ENCODE assay signal across 26 cellular contexts in genomic region chr19:784541-784940, GRCh38. TPM values are rescaled to one million over a fixed set of nuclear protein-coding genes. Genes with fewer than 3 reads are reported as not detected.
A peak's percentile ranks its signal among the peaks of the same experiment; 100 is the strongest.
DNase-seq lines count a peak whose midpoint lies in the region; ATAC-seq, FAIRE-seq and TF ChIP-seq lines count a peak whose summit lies in the region.
"Had no signal": no experiment of that assay in that cellular context is flagged by ENCODE, and none has a peak within 500 bp of the region (broad histone marks: within the 10 kb centered on the region; RNA-seq: fewer than 3 reads in every experiment).

No MANE protein-coding gene starts in this region.

- FAIRE-seq in A549 (lab: Jason Lieb, UNC), result no peak
- FAIRE-seq: A204.1, frontal cortex had no signal

- no peak overlapping the region for H4K8ac ChIP-seq in neuronal stem cell (ENCODE audit: low read depth, low read length)

- H3K27me3 ChIP-seq in PC-3 (ENCODE audit: low read length) (no peaks in the 10 kb centered on the region), neuronal stem cell (ENCODE audit: control insufficient read depth in 3 of 3, insufficient read depth in 3 of 3, low read depth in 1 of 3, low read length in 3 of 3) (no peaks in the 10 kb centered on the region)
- H3K27me3 ChIP-seq: adrenal gland, SJCRH30 had no signal

- H2BK120ac ChIP-seq in neuronal stem cell (ENCODE audit: low read depth, low read length), result no peak overlapping the region

- peak overlapping the region; percentile 42 for H2BK5ac ChIP-seq in neuronal stem cell (ENCODE audit: low read length)

- H3K27ac ChIP-seq in A549 (peak overlapping the region; percentile 98 to 100), PC-3 (ENCODE audit: low read length) (no peak overlapping the region), neuronal stem cell (replicated peaks; ENCODE audit: low read length) (no peak overlapping the region)
- H3K27ac ChIP-seq: HL-60, SJCRH30 had no signal

- DNase-seq in A549 (ENCODE audit: low read depth in 1 of 2, low spot score in 1 of 2), result peak; percentile 0 to 61
- DNase-seq in PC-3, result no peak
- DNase-seq in epithelial cell of esophagus (ENCODE audit: low read depth), result no peak
- DNase-seq in neuronal stem cell (ENCODE audit: low spot score), result no peak
- DNase-seq in cerebellar nuclear complex (lab: John Stamatoyannopoulos, UW), result no peak
- DNase-seq in activated CD4-positive, alpha-beta T cell treated with anti-CD3 and anti-CD28 coated beads for 36 hours, result no peak
- DNase-seq in AG08396 (ENCODE audit: low spot score), result no peak
- DNase-seq: activated gamma-delta T cell; adrenal gland; left cardiac atrium; mucosa of descending colon; NCI-H146; NCI-H774; OCI-M1; retina; SJCRH30; stimulated activated CD8-positive, alpha-beta memory T cell treated with anti-CD3 and anti-CD28 coated beads, Interleukin-4, amount 100 ng/mL, for 48 hours had no signal

- H3K23ac ChIP-seq in neuronal stem cell (ENCODE audit: low read depth, low read length, poor library complexity), result no peak overlapping the region

- no peaks in the 10 kb centered on the region for H3K36me3 Mint-ChIP-seq in activated CD4-positive, alpha-beta T cell treated with anti-CD3 and anti-CD28 coated beads for 36 hours (ENCODE audit: low read depth)

- H3K4ac ChIP-seq in neuronal stem cell (ENCODE audit: low read length), result no peak overlapping the region

- H2AFZ ChIP-seq in PC-3 (ENCODE audit: low read length) (no peak overlapping the region), neuronal stem cell (ENCODE audit: low read length) (no peak overlapping the region)

- H3K4me3 ChIP-seq in A549, result peak overlapping the region; percentile 58
- peak overlapping the region; percentile 75 for H3K4me3 ChIP-seq in PC-3 (ENCODE audit: low read length)
- H3K4me3 ChIP-seq in epithelial cell of esophagus (ENCODE audit: low read length), result peak overlapping the region; percentile 20
- H3K4me3 ChIP-seq in neuronal stem cell (ENCODE audit: low read length in 2 of 2), result no peak overlapping the region
- H3K4me3 ChIP-seq: adrenal gland, mucosa of descending colon, SJCRH30 had no signal

- intact Hi-C loops in PC-3 (cut with micrococcal nuclease), result no loop called here
- intact Hi-C loops in activated CD4-positive, alpha-beta T cell treated with anti-CD3 and anti-CD28 coated beads for 36 hours (cut with DNase I, micrococcal nuclease), result no loop called here

- H2BK12ac ChIP-seq in neuronal stem cell (ENCODE audit: low read length), result peak overlapping the region; percentile 86

- H3K27me3 Mint-ChIP-seq in activated CD4-positive, alpha-beta T cell treated with anti-CD3 and anti-CD28 coated beads for 36 hours, result peaks cover 4% of the 10 kb centered on the region

- H3K4me1 ChIP-seq in A549 (peaks cover 27% of the 10 kb centered on the region), PC-3 (ENCODE audit: insufficient read depth, low read length) (peaks cover 12% of the 10 kb centered on the region; the same call in 1 of the 2 replicates), neuronal stem cell (ENCODE audit: control insufficient read depth in 2 of 2, insufficient read depth in 1 of 2, low read depth in 1 of 2, low read length in 2 of 2) (peaks cover 22% of the 10 kb centered on the region in 2 donors)

- H3K79me1 ChIP-seq in neuronal stem cell (ENCODE audit: low read depth, low read length), result peaks cover 2% of the 10 kb centered on the region

- H3K27ac Mint-ChIP-seq in activated CD4-positive, alpha-beta T cell treated with anti-CD3 and anti-CD28 coated beads for 36 hours, result no peak overlapping the region
- H3K27ac Mint-ChIP-seq: T-helper 1 cell treated with Interleukin-12 subunit alpha and Interleukin-12 subunit beta and Interleukin-4 antibody, amounts not matched to agents 30 μg/mL and 1 μg/mL, for 36 hours had no signal

- peaks cover 2% of the 10 kb centered on the region for H3K4me1 Mint-ChIP-seq in activated CD4-positive, alpha-beta T cell treated with anti-CD3 and anti-CD28 coated beads for 36 hours

- no peak for TF ChIP-seq EP300 in A549 (IDR thresholded peaks at IDR 0.05)

- H3K36me3 ChIP-seq in PC-3 (ENCODE audit: low read depth, low read length) (no peaks in the 10 kb centered on the region), neuronal stem cell (replicated peaks in 1 of 2; ENCODE audit: control insufficient read depth in 2 of 2, insufficient read depth in 2 of 2, low read length in 2 of 2) (no peaks in the 10 kb centered on the region)
- H3K36me3 ChIP-seq: adrenal gland, SJCRH30 had no signal

- peaks cover 52% of the 10 kb centered on the region for H3K79me2 ChIP-seq in PC-3 (ENCODE audit: low read length)

- H4K20me1 ChIP-seq in PC-3 (ENCODE audit: low read length), result no peaks in the 10 kb centered on the region

- POLR2A ChIA-PET in A549 (lab: Yijun Ruan, JAX) (interaction anchor here (2.0 kb wide), 1 partner anchor 32 kb away, joined by 16 read pairs; no protein-coding TSS in a partner anchor), PC-3 (lab: Charles Lee; ENCODE audit: unreplicated experiment) (interaction anchor here (0.6 kb wide), 2 partner anchors 64 to 1073 kb away, joined by 3 to 13 read pairs; no protein-coding TSS in a partner anchor)
- POLR2A ChIA-PET in activated CD4-positive, alpha-beta T cell treated with anti-CD3 and anti-CD28 coated beads for 36 hours (lab: Charles Lee), result no interaction called here

- ATAC-seq in A549 (peak in 1 of 2 experiments; percentile 2; a peak in 1 of 6 replicates), PC-3 (no peak), HG03108 (IDR thresholded peaks at IDR 0.05; ENCODE audit: unreplicated experiment) (no peak)
- ATAC-seq in activated CD4-positive, alpha-beta T cell treated with anti-CD3 and anti-CD28 coated beads for 36 hours, result no peak
- ATAC-seq: esophagus mucosa, left cardiac atrium, mucosa of descending colon had no signal

- CTCF ChIA-PET in A549 (lab: Yijun Ruan, JAX), result interaction anchor here (0.6 to 2.1 kb wide), 3 partner anchors 10 to 460 kb away, joined by 3 to 7 read pairs (median 5); no protein-coding TSS in a partner anchor
- CTCF ChIA-PET in PC-3 (lab: Charles Lee), result no interaction called here
- CTCF ChIA-PET in activated CD4-positive, alpha-beta T cell treated with anti-CD3 and anti-CD28 coated beads for 36 hours (lab: Charles Lee), result no interaction called here

- no peak overlapping the region for H3K4me3 Mint-ChIP-seq in activated CD4-positive, alpha-beta T cell treated with anti-CD3 and anti-CD28 coated beads for 36 hours
- H3K4me3 Mint-ChIP-seq: T-helper 1 cell treated with Interleukin-12 subunit alpha and Interleukin-12 subunit beta and Interleukin-4 antibody, amounts not matched to agents 30 μg/mL and 1 μg/mL, for 36 hours had no signal

- H3K4me2 ChIP-seq in A549 (peak overlapping the region; percentile 74), PC-3 (ENCODE audit: low read length) (peak overlapping the region; percentile 93), neuronal stem cell (ENCODE audit: insufficient read depth, low read length, poor library complexity, severe bottlenecking) (no peak overlapping the region)

- 11% methylated on average over 5 of the region's 13 CpGs for WGBS in A549 (ENCODE audit: missing lambda C conversion rate)
- no CpG with 5 or more reads among the region's 13 CpGs for WGBS in neuronal stem cell (ENCODE audit: extremely low coverage in 2 of 2, insufficient read length in 2 of 2, insufficient replicate concordance in 1 of 2), 2 donors

- TF ChIP-seq RAD21 in A549 (conservative IDR thresholded peaks at IDR 0.05 in 1 of 2, IDR thresholded peaks at IDR 0.05 in 1 of 2), result no peak

- no peak for TF ChIP-seq POLR2A in A549 (IDR thresholded peaks at IDR 0.05; ENCODE audit: low read length)

- H3K9me3 ChIP-seq in A549 (no peaks in the 10 kb centered on the region), PC-3 (ENCODE audit: low read length) (no peaks in the 10 kb centered on the region), neuronal stem cell (replicated peaks in 1 of 2; ENCODE audit: control insufficient read depth in 2 of 2, insufficient read depth in 1 of 2, low read depth in 1 of 2, low read length in 2 of 2) (peaks cover 0 to 2% of the 10 kb centered on the region in 2 donors)
- H3K9me3 ChIP-seq: adrenal gland, mucosa of descending colon, SJCRH30 had no signal

- peak overlapping the region; percentile 22; the same call in 1 of the 2 replicates for H3K9ac ChIP-seq in PC-3 (ENCODE audit: low read length)
- H3K9ac ChIP-seq in neuronal stem cell (ENCODE audit: low read depth, low read length, poor library complexity), result no peak overlapping the region

- no peak overlapping the region for H3K14ac ChIP-seq in neuronal stem cell (ENCODE audit: low read length)

- H2BK15ac ChIP-seq in neuronal stem cell (ENCODE audit: low read length), result peak overlapping the region; percentile 98

- no peaks in the 10 kb centered on the region for H3K9me3 Mint-ChIP-seq in activated CD4-positive, alpha-beta T cell treated with anti-CD3 and anti-CD28 coated beads for 36 hours (ENCODE audit: low read depth)
- H3K9me3 Mint-ChIP-seq: T-helper 1 cell treated with Interleukin-12 subunit alpha and Interleukin-12 subunit beta and Interleukin-4 antibody, amounts not matched to agents 30 μg/mL and 1 μg/mL, for 36 hours had no signal

- TF ChIP-seq CTCF in A549 (IDR thresholded peaks at IDR 0.05) (no peak), PC-3 (conservative IDR thresholded peaks at IDR 0.05; ENCODE audit: low read depth, low read length) (no peak), epithelial cell of esophagus (IDR thresholded peaks at IDR 0.05; ENCODE audit: insufficient read depth, low read depth, low read length, missing control alignments) (no peak)

- no peaks in the 10 kb centered on the region for H3K9me2 ChIP-seq in PC-3 (replicated peaks; ENCODE audit: low read length)

- peak overlapping the region; percentile 54 for H3K18ac ChIP-seq in neuronal stem cell (ENCODE audit: low read length)

- H3F3A ChIP-seq in PC-3 (ENCODE audit: low read length, unreplicated experiment), result no peaks in the 10 kb centered on the region

- H2AK5ac ChIP-seq in neuronal stem cell (ENCODE audit: low read depth, low read length), result peak overlapping the region; percentile 82

- BruUV-seq in PC-3 (replicated peaks; lab: Mats Ljungman, UMichigan), result TSS peak; percentile 3

- H4K91ac ChIP-seq in neuronal stem cell (ENCODE audit: low read depth, low read length, poor library complexity), result peak overlapping the region; percentile 56

RNA-seq across cellular contexts. Expression of gene PTBP1, which starts 12.7 kb away (rescaled TPM):
- polyA plus RNA-seq in A549 (2011; rRNA removed) (144 and 207 TPM in 2 replicates), A549 (2017; fragmentation: RNase III; extraction: RNeasy Plus Mini Kit Qiagen cat#74134 plus additional on column Dnase treatment) (264 to 299 TPM (median 285 TPM) in 3 replicates)
- polyA plus RNA-seq in A549 (2012; cell fraction: cytosol; rRNA removed), result 326 and 379 TPM in 2 replicates
- polyA plus RNA-seq in A549 (2012; cell fraction: nucleus; rRNA removed), result 472 and 807 TPM in 2 replicates
- 224 and 254 TPM in 2 replicates for polyA minus RNA-seq in A549 (2011; rRNA and poly(A)+ RNA removed)
- total RNA-seq in PC-3 (2014; rRNA removed), result 395 and 412 TPM in 2 replicates
- 412 TPM for polyA plus RNA-seq in neuronal stem cell (2013, experiment 1 of 2)
- polyA plus RNA-seq in neuronal stem cell (2013, experiment 2 of 2), result 415 TPM
- 100 to 1,000 TPM; 584 to 738 TPM for total RNA-seq in activated CD4-positive, alpha-beta T cell treated with anti-CD3 and anti-CD28 coated beads for 36 hours

RNA-seq across cellular contexts. Expression of gene MISP, which starts 33.6 kb away (rescaled TPM):
- polyA plus RNA-seq in A549 (2011; rRNA removed), result 38.3 and 46.5 TPM in 2 replicates
- 44.9 and 58.4 TPM in 2 replicates for polyA plus RNA-seq in A549 (2012; cell fraction: cytosol; rRNA removed)
- 75.9 and 95.3 TPM in 2 replicates for polyA plus RNA-seq in A549 (2012; cell fraction: nucleus; rRNA removed)
- polyA plus RNA-seq in A549 (2017; fragmentation: RNase III; extraction: RNeasy Plus Mini Kit Qiagen cat#74134 plus additional on column Dnase treatment), result 56.9 to 62.7 TPM (median 61.4 TPM) in 3 replicates
- 43.2 and 57.3 TPM in 2 replicates for polyA minus RNA-seq in A549 (2011; rRNA and poly(A)+ RNA removed)
- 115 and 130 TPM in 2 replicates for total RNA-seq in PC-3 (2014; rRNA removed)
- polyA plus RNA-seq in neuronal stem cell (2013, experiment 1 of 2), result 0.11 TPM
- polyA plus RNA-seq in neuronal stem cell (2013, experiment 2 of 2), result 0.07 TPM
- under 1 TPM in 1 of 2 experiments, not detected in 1; 0.07 TPM for total RNA-seq in activated CD4-positive, alpha-beta T cell treated with anti-CD3 and anti-CD28 coated beads for 36 hours
- total RNA-seq: cardiac septum, subcutaneous adipose tissue had no signal

RNA-seq across cellular contexts. Expression of gene PLPPR3, which starts 37.2 kb away (rescaled TPM):
- polyA plus RNA-seq in A549 (2011; rRNA removed) (2.6 and 3.2 TPM in 2 replicates), A549 (2017; fragmentation: RNase III; extraction: RNeasy Plus Mini Kit Qiagen cat#74134 plus additional on column Dnase treatment) (3.5 to 4.2 TPM (median 3.7 TPM) in 3 replicates)
- polyA plus RNA-seq in A549 (2012; cell fraction: cytosol; rRNA removed), result 4.1 and 7.6 TPM in 2 replicates
- 9.8 and 12.3 TPM in 2 replicates for polyA plus RNA-seq in A549 (2012; cell fraction: nucleus; rRNA removed)
- 4.2 and 6.4 TPM in 2 replicates for polyA minus RNA-seq in A549 (2011; rRNA and poly(A)+ RNA removed)
- total RNA-seq in PC-3 (2014; rRNA removed), result not detected in 2 replicates
- 56.3 TPM for polyA plus RNA-seq in neuronal stem cell (2013, experiment 1 of 2)
- 54.0 TPM for polyA plus RNA-seq in neuronal stem cell (2013, experiment 2 of 2)
- not detected for total RNA-seq in activated CD4-positive, alpha-beta T cell treated with anti-CD3 and anti-CD28 coated beads for 36 hours
- total RNA-seq: cardiac septum, esophagus mucosa, SJCRH30, subcutaneous adipose tissue had no signal

RNA-seq across cellular contexts. Expression of gene AZU1, which starts 43.1 kb away (rescaled TPM):
- 0.15 and 0.31 TPM in 2 replicates for polyA plus RNA-seq in A549 (2011; rRNA removed)
- polyA plus RNA-seq in A549 (2012; cell fraction: cytosol; rRNA removed), result 0.16 and 0.26 TPM in 2 replicates
- 4.7 and 5.9 TPM in 2 replicates for polyA plus RNA-seq in A549 (2012; cell fraction: nucleus; rRNA removed)
- polyA plus RNA-seq in A549 (2017; fragmentation: RNase III; extraction: RNeasy Plus Mini Kit Qiagen cat#74134 plus additional on column Dnase treatment), result 0.26 to 0.55 TPM (median 0.32 TPM) in 3 replicates
- not detected in 2 replicates for polyA minus RNA-seq in A549 (2011; rRNA and poly(A)+ RNA removed)
- total RNA-seq in PC-3 (2014; rRNA removed), result not detected in 2 replicates
- 1.2 TPM for polyA plus RNA-seq in neuronal stem cell (2013, experiment 1 of 2)
- 1.3 TPM for polyA plus RNA-seq in neuronal stem cell (2013, experiment 2 of 2)
- not detected for total RNA-seq in activated CD4-positive, alpha-beta T cell treated with anti-CD3 and anti-CD28 coated beads for 36 hours
- total RNA-seq: esophagus mucosa, SJCRH30 had no signal

RNA-seq across cellular contexts. Expression of gene PRTN3, which starts 56.3 kb away (rescaled TPM):
- polyA plus RNA-seq in A549 (2011; rRNA removed) (0.21 and 0.36 TPM in 2 replicates), A549 (2017; fragmentation: RNase III; extraction: RNeasy Plus Mini Kit Qiagen cat#74134 plus additional on column Dnase treatment) (0.18 to 0.39 TPM (median 0.24 TPM) in 3 replicates)
- polyA plus RNA-seq in A549 (2012; cell fraction: cytosol; rRNA removed), result 0.53 and 0.69 TPM in 2 replicates
- polyA plus RNA-seq in A549 (2012; cell fraction: nucleus; rRNA removed), result 0.34 and 0.65 TPM in 2 replicates
- 0.44 TPM in 1 of 2 replicates, not detected in the other for polyA minus RNA-seq in A549 (2011; rRNA and poly(A)+ RNA removed)
- total RNA-seq in PC-3 (2014; rRNA removed), result 0.29 and 0.40 TPM in 2 replicates
- 1.9 TPM for polyA plus RNA-seq in neuronal stem cell (2013, experiment 1 of 2)
- 1.9 TPM for polyA plus RNA-seq in neuronal stem cell (2013, experiment 2 of 2)
- total RNA-seq in activated CD4-positive, alpha-beta T cell treated with anti-CD3 and anti-CD28 coated beads for 36 hours, result not detected
- total RNA-seq: esophagus mucosa, left cardiac atrium, mucosa of descending colon, SJCRH30, subcutaneous adipose tissue had no signal
- polyA plus RNA-seq: BJ had no signal

Comparison
In these comparisons a context has a peak if more than half of its experiments do, and no peak if none do; other contexts are left out.
1. DNase-seq: peak in A549 (2 of 2); none in PC-3 (single experiment), epithelial cell of esophagus (single experiment), neuronal stem cell (single experiment), cerebellar nuclear complex (0 of 2), activated CD4-positive, alpha-beta T cell treated with anti-CD3 and anti-CD28 coated beads for 36 hours (single experiment) and AG08396 (single experiment).
2. H3K27ac ChIP-seq: peak in A549 (2 of 2); none in PC-3 (single experiment) and neuronal stem cell (single experiment).
3. H3K4me3 ChIP-seq: peak in A549 (single experiment), PC-3 (single experiment) and epithelial cell of esophagus (single experiment); none in neuronal stem cell (0 of 2).
4. RNA of gene MISP, which starts 33.6 kb away (total RNA-seq): 115 to 130 TPM in PC-3; 0.07 TPM in activated CD4-positive, alpha-beta T cell treated with anti-CD3 and anti-CD28 coated beads for 36 hours; every median in the first group is over 100 times any median in the second.